In the genomic region with DNA sequence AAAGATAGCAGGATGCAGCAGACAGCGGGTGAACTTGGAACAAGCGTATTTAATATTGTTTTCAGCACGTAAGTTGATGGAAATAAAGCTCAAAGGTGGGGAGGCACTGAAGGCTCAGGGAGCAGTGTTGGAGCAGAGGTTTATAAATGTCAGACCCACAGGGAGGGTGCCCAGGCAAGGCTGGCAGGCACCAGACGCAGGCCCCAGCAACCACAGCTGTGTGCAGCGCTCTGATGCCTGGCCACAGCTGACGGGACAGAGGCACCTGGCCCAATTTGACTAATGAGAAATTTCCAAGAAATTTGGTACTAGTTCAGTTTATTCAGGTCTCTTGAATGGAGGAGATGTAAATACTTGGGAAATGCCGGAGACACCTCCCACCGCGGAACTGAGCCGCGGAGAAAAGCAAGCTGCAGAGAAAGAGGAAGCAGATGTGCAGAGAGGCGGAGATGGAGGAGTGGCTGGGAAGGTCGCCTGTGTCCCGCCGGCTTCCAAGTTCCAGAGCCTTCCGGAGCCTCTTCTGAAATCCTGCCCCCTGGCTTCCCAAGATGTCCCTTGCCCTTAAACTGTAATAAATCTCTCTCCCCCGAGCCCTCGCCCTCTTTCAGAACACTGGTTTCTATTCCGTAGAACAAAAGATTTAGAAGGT, we compare ENCODE assay signal across 8 cellular contexts. TPM values are rescaled to one million over a fixed set of nuclear protein-coding genes. Genes with fewer than 3 reads are reported as not detected.
DNase-seq lines count a peak whose midpoint lies in the region; ATAC-seq and TF ChIP-seq lines count a peak whose summit lies in the region.

No MANE protein-coding gene starts in this region.

- intact Hi-C loops in activated naive CD4-positive, alpha-beta T cell treated with anti-CD3 and anti-CD28 coated beads for 36 hours (cut with micrococcal nuclease): no loop called here
- intact Hi-C loops in adrenal gland (cut with DNase I) (no loop called here), PC-3 (cut with micrococcal nuclease) (no loop called here)

- H3K79me2 ChIP-seq in PC-3 (ENCODE audit: low read length): no peaks in the 10 kb centered on the region

- H3K27me3 ChIP-seq in adrenal gland: no peaks in the 10 kb centered on the region
- peaks cover 0 to 10% (median 0%) of the 10 kb centered on the region in 5 donors for H3K27me3 ChIP-seq in subcutaneous abdominal adipose tissue (ENCODE audit: control insufficient read depth in 5 of 5, insufficient read depth in 4 of 5, low read length in 5 of 5)
- peaks cover 38% of the 10 kb centered on the region for H3K27me3 ChIP-seq in PC-3 (ENCODE audit: low read length)

- no peaks in the 10 kb centered on the region for H3K9me2 ChIP-seq in PC-3 (replicated peaks; ENCODE audit: low read length)

- no peak for TF ChIP-seq POLR2A in adrenal gland (IDR thresholded peaks at IDR 0.05)

- H3K9me3 ChIP-seq in adrenal gland (replicated peaks in 1 of 3) (no peaks in the 10 kb centered on the region), subcutaneous abdominal adipose tissue (ENCODE audit: control insufficient read depth in 5 of 5, low read length in 5 of 5) (no peaks in the 10 kb centered on the region), PC-3 (ENCODE audit: low read length) (no peaks in the 10 kb centered on the region)

- H3K4me1 ChIP-seq in adrenal gland (replicated peaks in 1 of 2): peaks cover 0 to 4% of the 10 kb centered on the region in 2 donors
- peaks cover 0 to 13% (median 12%) of the 10 kb centered on the region in 5 donors for H3K4me1 ChIP-seq in subcutaneous abdominal adipose tissue (ENCODE audit: control insufficient read depth in 5 of 5, insufficient read depth in 5 of 5, low read length in 5 of 5)
- no peaks in the 10 kb centered on the region for H3K4me1 ChIP-seq in PC-3 (ENCODE audit: insufficient read depth, low read length)

- no peak for ATAC-seq in PC-3
- no peak for ATAC-seq in HG03354 (IDR thresholded peaks at IDR 0.05; ENCODE audit: poor library complexity, severe bottlenecking, unreplicated experiment)

- 21 to 26% (median 23%) methylated on average over 18 to 19 of the region's 19 CpGs for WGBS in adrenal gland, 4 donors

- TF ChIP-seq CTCF in adrenal gland (IDR thresholded peaks at IDR 0.05): no peak
- no peak for TF ChIP-seq CTCF in PC-3 (conservative IDR thresholded peaks at IDR 0.05; ENCODE audit: low read depth, low read length)

- peak overlapping the region; percentile 32 for H3K4me3 Mint-ChIP-seq in activated naive CD4-positive, alpha-beta T cell treated with anti-CD3 and anti-CD28 coated beads for 36 hours

- peak overlapping the region in 1 of 5 donors; percentile 23 for H3K9ac ChIP-seq in subcutaneous abdominal adipose tissue (ENCODE audit: low read length in 5 of 5)
- H3K9ac ChIP-seq in PC-3 (ENCODE audit: low read length): no peak overlapping the region

- DNase-seq in activated naive CD4-positive, alpha-beta T cell treated with anti-CD3 and anti-CD28 coated beads for 36 hours: no peak
- DNase-seq in activated naive CD4-positive, alpha-beta T cell treated with anti-CD3 and anti-CD28 coated beads, Interleukin-2, amount 50 U/mL, for 16 hours: no peak
- DNase-seq in adrenal gland: peak; percentile 16 to 58 (median 20)
- peak; percentile 82 for DNase-seq in iPS-NIHi11 (ENCODE audit: low spot score)
- no peak for DNase-seq in PC-3
- DNase-seq in H4 (ENCODE audit: low spot score): no peak

- no peak overlapping the region for H3K4me2 ChIP-seq in PC-3 (ENCODE audit: low read length)

- no peaks in the 10 kb centered on the region for H3K9me3 Mint-ChIP-seq in activated naive CD4-positive, alpha-beta T cell treated with anti-CD3 and anti-CD28 coated beads for 36 hours

- no peak overlapping the region for H3K27ac ChIP-seq in adrenal gland
- H3K27ac ChIP-seq in subcutaneous abdominal adipose tissue (ENCODE audit: low read depth, low read length): no peak overlapping the region
- no peak overlapping the region for H3K27ac ChIP-seq in PC-3 (ENCODE audit: low read length)

- no peak overlapping the region for H3K27ac Mint-ChIP-seq in activated naive CD4-positive, alpha-beta T cell treated with anti-CD3 and anti-CD28 coated beads for 36 hours

- peak overlapping the region in 1 of 4 donors; percentile 46 for H3K4me3 ChIP-seq in adrenal gland
- peak overlapping the region; percentile 48 to 62 (median 51) for H3K4me3 ChIP-seq in subcutaneous abdominal adipose tissue (ENCODE audit: low read depth in 1 of 5, low read length in 5 of 5)
- H3K4me3 ChIP-seq in PC-3 (ENCODE audit: low read length): no peak overlapping the region

- no peaks in the 10 kb centered on the region for H3K36me3 Mint-ChIP-seq in activated naive CD4-positive, alpha-beta T cell treated with anti-CD3 and anti-CD28 coated beads for 36 hours (ENCODE audit: low read depth)

- H4K20me1 ChIP-seq in PC-3 (ENCODE audit: low read length): no peaks in the 10 kb centered on the region

- POLR2A ChIA-PET in PC-3 (lab: Charles Lee; ENCODE audit: unreplicated experiment): no interaction called here

- H3K4me1 Mint-ChIP-seq in activated naive CD4-positive, alpha-beta T cell treated with anti-CD3 and anti-CD28 coated beads for 36 hours (ENCODE audit: low read depth): peaks cover 6% of the 10 kb centered on the region

- H3K36me3 ChIP-seq in adrenal gland (replicated peaks in 1 of 2) (no peaks in the 10 kb centered on the region), subcutaneous abdominal adipose tissue (ENCODE audit: control insufficient read depth in 5 of 5, insufficient read depth in 5 of 5, low read length in 5 of 5) (no peaks in the 10 kb centered on the region), PC-3 (ENCODE audit: low read depth, low read length) (no peaks in the 10 kb centered on the region)

- no peaks in the 10 kb centered on the region for H3F3A ChIP-seq in PC-3 (ENCODE audit: low read length, unreplicated experiment)

- no TSS peak for BruUV-seq in PC-3 (replicated peaks; lab: Mats Ljungman, UMichigan)

- no peak overlapping the region for H2AFZ ChIP-seq in PC-3 (ENCODE audit: low read length)

- CTCF ChIA-PET in activated naive CD4-positive, alpha-beta T cell treated with anti-CD3 and anti-CD28 coated beads for 36 hours (lab: Charles Lee): no interaction called here
- CTCF ChIA-PET in PC-3 (lab: Charles Lee): no interaction called here

- peaks cover 7% of the 10 kb centered on the region for H3K27me3 Mint-ChIP-seq in activated naive CD4-positive, alpha-beta T cell treated with anti-CD3 and anti-CD28 coated beads for 36 hours (ENCODE audit: low read depth)

RNA-seq across cellular contexts. Expression of a gene that starts 38.3 kb away (rescaled TPM):
- total RNA-seq in activated naive CD4-positive, alpha-beta T cell treated with anti-CD3 and anti-CD28 coated beads for 36 hours: under 1 TPM; 0.02 to 0.05 TPM
- total RNA-seq in adrenal gland (10 to 100 TPM in 1 of 8 donors, 1 to 10 TPM in 6, under 1 TPM in 1; 0.99 to 10.7 (median 3.6) TPM), PC-3 (2014; rRNA removed) (1.2 TPM in 2 replicates)
- polyA plus RNA-seq in adrenal gland: 1 to 10 TPM; 1.3 to 4.0 (median 2.3) TPM
- 0.16 and 0.19 TPM in 2 replicates for total RNA-seq in H4 (2014; rRNA removed; shearing (Covaris generic))

Comparison
In these comparisons a context has a peak if more than half of its experiments do, and no peak if none do; other contexts are left out.
1. DNase-seq: peak in adrenal gland (7 of 7) and iPS-NIHi11 (single experiment); none in activated naive CD4-positive, alpha-beta T cell treated with anti-CD3 and anti-CD28 coated beads for 36 hours (single experiment), activated naive CD4-positive, alpha-beta T cell treated with anti-CD3 and anti-CD28 coated beads, Interleukin-2, amount 50 U/mL, for 16 hours (single experiment), PC-3 (single experiment) and H4 (single experiment).